Comparison of ENCODE assay signal across 8 cellular contexts in genomic region chr13:102870677-102871415, GRCh38. TPM values are rescaled to one million over a fixed set of nuclear protein-coding genes. Genes with fewer than 3 reads are reported as not detected.
DNase-seq lines count a peak whose midpoint lies in the region; ATAC-seq and TF ChIP-seq lines count a peak whose summit lies in the region.

No MANE protein-coding gene starts in this region.

- H3K4me3 ChIP-seq in parathyroid adenoma (ENCODE audit: low read depth, low read length): no peak overlapping the region

- H3K36me3 Mint-ChIP-seq in activated naive CD8-positive, alpha-beta T cell: peaks cover 2% of the 10 kb centered on the region
- H3K36me3 Mint-ChIP-seq in glutamatergic neuron (ENCODE audit: unreplicated experiment): no peaks in the 10 kb centered on the region

- peak; percentile 89 for TF ChIP-seq CTCF in glutamatergic neuron (IDR thresholded peaks at IDR 0.05; ENCODE audit: partially characterized antibody, unreplicated experiment)
- peak; percentile 36 for TF ChIP-seq CTCF in parathyroid adenoma (IDR thresholded peaks at IDR 0.05)

- H2AFZ ChIP-seq in parathyroid adenoma: no peak overlapping the region

- H3K27ac ChIP-seq in parathyroid adenoma: no peak overlapping the region

- ATAC-seq in GM21367 (IDR thresholded peaks at IDR 0.05; ENCODE audit: unreplicated experiment) (peak; percentile 81), GM19467 (IDR thresholded peaks at IDR 0.05; ENCODE audit: unreplicated experiment) (no peak)

- H3K27me3 ChIP-seq in parathyroid adenoma (ENCODE audit: control insufficient read depth, insufficient read depth, low read length): no peaks in the 10 kb centered on the region

- H3K4me1 ChIP-seq in parathyroid adenoma: no peaks in the 10 kb centered on the region

- DNase-seq in ELF-1 (ENCODE audit: low read depth, low spot score) (peak; percentile 68), HT-29 (ENCODE audit: low spot score) (peak; percentile 82), RPMI8226 (peak; percentile 43), glutamatergic neuron (peak; percentile 71)

- H3K27ac Mint-ChIP-seq in activated naive CD8-positive, alpha-beta T cell: peak overlapping the region; percentile 74
- H3K27ac Mint-ChIP-seq in glutamatergic neuron (ENCODE audit: unreplicated experiment): no peak overlapping the region

- H3K27me3 Mint-ChIP-seq in activated naive CD8-positive, alpha-beta T cell: no peaks in the 10 kb centered on the region
- H3K27me3 Mint-ChIP-seq in glutamatergic neuron (ENCODE audit: unreplicated experiment): no peaks in the 10 kb centered on the region

- H3K4me2 ChIP-seq in parathyroid adenoma (ENCODE audit: low read length): no peak overlapping the region

- H3K4me1 Mint-ChIP-seq in activated naive CD8-positive, alpha-beta T cell (ENCODE audit: low read depth): peaks cover 19% of the 10 kb centered on the region
- peaks cover 5% of the 10 kb centered on the region for H3K4me1 Mint-ChIP-seq in glutamatergic neuron (ENCODE audit: low read depth, unreplicated experiment)

- H3K79me2 ChIP-seq in parathyroid adenoma: no peaks in the 10 kb centered on the region

- H3K9me3 Mint-ChIP-seq in activated naive CD8-positive, alpha-beta T cell (ENCODE audit: low read depth): no peaks in the 10 kb centered on the region
- no peaks in the 10 kb centered on the region for H3K9me3 Mint-ChIP-seq in glutamatergic neuron (ENCODE audit: unreplicated experiment)

- H3K4me3 Mint-ChIP-seq in activated naive CD8-positive, alpha-beta T cell: no peak overlapping the region
- H3K4me3 Mint-ChIP-seq in glutamatergic neuron (ENCODE audit: unreplicated experiment): no peak overlapping the region

- H3K9ac ChIP-seq in parathyroid adenoma: no peak overlapping the region

- no peaks in the 10 kb centered on the region for H3K9me3 ChIP-seq in parathyroid adenoma (ENCODE audit: control insufficient read depth, low read length)

- no peaks in the 10 kb centered on the region for H3K36me3 ChIP-seq in parathyroid adenoma (ENCODE audit: control insufficient read depth, insufficient read depth, low read length)

RNA-seq across cellular contexts. Expression of gene ERCC5, which starts 25.0 kb away (rescaled TPM):
- 33.1 and 33.8 TPM in 2 replicates for total RNA-seq in HT-29 (2014; rRNA removed; shearing (Covaris generic))
- 40.8 TPM for total RNA-seq in glutamatergic neuron (ENCODE audit: unreplicated experiment)
